1 cellular context compared by ENCODE assay signal in the genomic region with DNA sequence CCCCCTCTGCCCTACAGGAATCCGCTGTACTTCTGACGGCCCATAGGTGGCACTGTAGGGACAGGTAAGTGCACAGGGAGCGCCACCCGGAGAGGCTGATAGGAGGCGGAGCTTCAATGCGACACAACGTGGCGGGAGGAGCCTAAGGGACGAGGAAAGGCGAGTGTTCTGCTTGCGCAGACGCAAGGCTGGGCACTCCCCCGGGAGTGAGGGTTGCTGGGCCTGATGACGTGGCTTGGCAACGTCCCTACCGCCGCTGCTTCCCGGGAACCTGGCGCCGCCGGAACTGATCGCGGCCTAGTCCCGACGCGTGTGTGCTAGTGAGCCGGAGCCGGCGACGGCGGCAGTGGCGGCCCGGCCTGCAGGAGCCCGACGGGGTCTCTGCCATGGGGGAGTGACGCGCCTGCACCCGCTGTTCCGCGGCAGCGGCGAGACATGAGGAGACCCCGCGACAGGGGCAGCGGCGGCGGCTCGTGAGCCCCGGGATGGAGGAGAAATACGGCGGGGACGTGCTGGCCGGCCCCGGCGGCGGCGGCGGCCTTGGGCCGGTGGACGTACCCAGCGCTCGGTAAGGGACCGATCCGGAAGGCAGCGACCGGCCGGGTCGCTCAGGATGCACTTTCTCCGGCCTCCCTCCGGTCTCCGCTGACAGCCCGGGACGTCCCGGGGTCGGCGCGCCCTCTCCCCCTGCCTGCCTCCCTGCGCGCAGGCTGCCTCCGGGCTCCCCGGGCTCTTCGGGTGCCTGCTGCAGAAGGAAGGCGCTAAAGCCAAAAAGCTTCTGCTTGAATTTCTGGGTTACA.
A peak's percentile ranks its signal among the peaks of the same experiment; 100 is the strongest.
TF ChIP-seq lines count a peak whose summit lies in the region.

Gene SLC30A5 (plus strand): TSS at position 244 of the 800 bp plus-strand sequence. CDS start 242 bp downstream, at position 486.

TF ChIP-seq in HepG2, 621 proteins besides CTCF, POLR2A, EP300 and RAD21 (continued from another document and continues in another):
- TF ChIP-seq ZHX1 (CRISPR knock-in tag; IDR thresholded peaks at IDR 0.05; ENCODE audit: low read depth) (peak; percentile 71; the same call in 1 of the 2 replicates), ZNF367 (CRISPR knock-in tag; IDR thresholded peaks at IDR 0.05; ENCODE audit: borderline replicate concordance) (no peak; the same call in 1 of the 2 replicates), ELF4 (CRISPR knock-in tag; IDR thresholded peaks at IDR 0.05; ENCODE audit: borderline replicate concordance) (no peak; the same call in 1 of the 2 replicates), SRSF4 (IDR thresholded peaks at IDR 0.05; ENCODE audit: low read depth, low read length, poor library complexity, severe bottlenecking) (no peak), ZNF569 (CRISPR knock-in tag; IDR thresholded peaks at IDR 0.05; ENCODE audit: borderline replicate concordance) (no peak), FOXC1 (CRISPR knock-in tag; IDR thresholded peaks at IDR 0.05; ENCODE audit: borderline replicate concordance) (peak; percentile 91), TCF7 (IDR thresholded peaks at IDR 0.05; ENCODE audit: low read depth) (no peak), ARNT (IDR thresholded peaks at IDR 0.05) (no peak), FOXM1 (CRISPR knock-in tag; IDR thresholded peaks at IDR 0.05) (no peak), GZF1 (CRISPR knock-in tag; IDR thresholded peaks at IDR 0.05) (no peak), RBM22 (optimal IDR thresholded peaks at IDR 0.05; ENCODE audit: low read length) (no peak), PRPF4 (IDR thresholded peaks at IDR 0.05; ENCODE audit: low read depth, low read length, poor library complexity, severe bottlenecking) (no peak), MED1 (CRISPR knock-in tag; IDR thresholded peaks at IDR 0.05) (0 out of 2 replicates have a peak, but pooled peaks have one; percentile 52), ZBTB4 (CRISPR knock-in tag; IDR thresholded peaks at IDR 0.05; ENCODE audit: borderline replicate concordance) (peak; percentile 82; the same call in 1 of the 2 replicates), CREM (IDR thresholded peaks at IDR 0.05) (peak; percentile 84), CREM (CRISPR knock-in tag; IDR thresholded peaks at IDR 0.05) (peak; percentile 17; the same call in 1 of the 2 replicates), TEAD2 (CRISPR knock-in tag; IDR thresholded peaks at IDR 0.05) (no peak), ZNF597 (CRISPR knock-in tag; IDR thresholded peaks at IDR 0.05) (no peak), ZNF619 (CRISPR knock-in tag; IDR thresholded peaks at IDR 0.05) (no peak), HNRNPH1 (optimal IDR thresholded peaks at IDR 0.05; ENCODE audit: low read depth, low read length) (no peak), ZNF101 (CRISPR knock-in tag; IDR thresholded peaks at IDR 0.05; ENCODE audit: borderline replicate concordance, low read depth) (no peak), ZNF230 (CRISPR knock-in tag; IDR thresholded peaks at IDR 0.05) (peak; percentile 80; the same call in 1 of the 2 replicates), NFATC3 (CRISPR knock-in tag; IDR thresholded peaks at IDR 0.05) (no peak), TEAD3 (CRISPR knock-in tag; optimal IDR thresholded peaks at IDR 0.05; ENCODE audit: borderline replicate concordance) (peak; percentile 68), ZNF556 (CRISPR knock-in tag; IDR thresholded peaks at IDR 0.05; ENCODE audit: borderline replicate concordance) (no peak; the same call in 1 of the 2 replicates), NFIC (IDR thresholded peaks at IDR 0.05; ENCODE audit: low read length) (no peak), CBX5 (CRISPR knock-in tag; IDR thresholded peaks at IDR 0.05; ENCODE audit: borderline replicate concordance) (no peak; the same call in 1 of the 2 replicates), ZNF275 (CRISPR knock-in tag; IDR thresholded peaks at IDR 0.05; ENCODE audit: borderline replicate concordance) (no peak), MLX (CRISPR knock-in tag; IDR thresholded peaks at IDR 0.05) (no peak), ZBTB7B (CRISPR knock-in tag; IDR thresholded peaks at IDR 0.05) (peak; percentile 67; the same call in 1 of the 2 replicates), ZNF160 (CRISPR knock-in tag; IDR thresholded peaks at IDR 0.05) (no peak; the same call in 1 of the 2 replicates), ZNF558 (CRISPR knock-in tag; IDR thresholded peaks at IDR 0.05; ENCODE audit: borderline replicate concordance) (peak; percentile 95), ATF5 (CRISPR knock-in tag; IDR thresholded peaks at IDR 0.05; ENCODE audit: low read depth) (peak; percentile 52; the same call in 1 of the 2 replicates), HCFC1 (IDR thresholded peaks at IDR 0.05; ENCODE audit: low read depth, low read length) (no peak), SMYD3 (CRISPR knock-in tag; IDR thresholded peaks at IDR 0.05) (no peak), ZFP62 (CRISPR knock-in tag; IDR thresholded peaks at IDR 0.05) (no peak)
- TF ChIP-seq, protein P1, sequence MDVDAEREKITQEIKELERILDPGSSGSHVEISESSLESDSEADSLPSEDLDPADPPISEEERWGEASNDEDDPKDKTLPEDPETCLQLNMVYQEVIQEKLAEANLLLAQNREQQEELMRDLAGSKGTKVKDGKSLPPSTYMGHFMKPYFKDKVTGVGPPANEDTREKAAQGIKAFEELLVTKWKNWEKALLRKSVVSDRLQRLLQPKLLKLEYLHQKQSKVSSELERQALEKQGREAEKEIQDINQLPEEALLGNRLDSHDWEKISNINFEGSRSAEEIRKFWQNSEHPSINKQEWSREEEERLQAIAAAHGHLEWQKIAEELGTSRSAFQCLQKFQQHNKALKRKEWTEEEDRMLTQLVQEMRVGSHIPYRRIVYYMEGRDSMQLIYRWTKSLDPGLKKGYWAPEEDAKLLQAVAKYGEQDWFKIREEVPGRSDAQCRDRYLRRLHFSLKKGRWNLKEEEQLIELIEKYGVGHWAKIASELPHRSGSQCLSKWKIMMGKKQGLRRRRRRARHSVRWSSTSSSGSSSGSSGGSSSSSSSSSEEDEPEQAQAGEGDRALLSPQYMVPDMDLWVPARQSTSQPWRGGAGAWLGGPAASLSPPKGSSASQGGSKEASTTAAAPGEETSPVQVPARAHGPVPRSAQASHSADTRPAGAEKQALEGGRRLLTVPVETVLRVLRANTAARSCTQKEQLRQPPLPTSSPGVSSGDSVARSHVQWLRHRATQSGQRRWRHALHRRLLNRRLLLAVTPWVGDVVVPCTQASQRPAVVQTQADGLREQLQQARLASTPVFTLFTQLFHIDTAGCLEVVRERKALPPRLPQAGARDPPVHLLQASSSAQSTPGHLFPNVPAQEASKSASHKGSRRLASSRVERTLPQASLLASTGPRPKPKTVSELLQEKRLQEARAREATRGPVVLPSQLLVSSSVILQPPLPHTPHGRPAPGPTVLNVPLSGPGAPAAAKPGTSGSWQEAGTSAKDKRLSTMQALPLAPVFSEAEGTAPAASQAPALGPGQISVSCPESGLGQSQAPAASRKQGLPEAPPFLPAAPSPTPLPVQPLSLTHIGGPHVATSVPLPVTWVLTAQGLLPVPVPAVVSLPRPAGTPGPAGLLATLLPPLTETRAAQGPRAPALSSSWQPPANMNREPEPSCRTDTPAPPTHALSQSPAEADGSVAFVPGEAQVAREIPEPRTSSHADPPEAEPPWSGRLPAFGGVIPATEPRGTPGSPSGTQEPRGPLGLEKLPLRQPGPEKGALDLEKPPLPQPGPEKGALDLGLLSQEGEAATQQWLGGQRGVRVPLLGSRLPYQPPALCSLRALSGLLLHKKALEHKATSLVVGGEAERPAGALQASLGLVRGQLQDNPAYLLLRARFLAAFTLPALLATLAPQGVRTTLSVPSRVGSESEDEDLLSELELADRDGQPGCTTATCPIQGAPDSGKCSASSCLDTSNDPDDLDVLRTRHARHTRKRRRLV (CRISPR knock-in tag; IDR thresholded peaks at IDR 0.05) = no peak
- TF ChIP-seq, protein P2, sequence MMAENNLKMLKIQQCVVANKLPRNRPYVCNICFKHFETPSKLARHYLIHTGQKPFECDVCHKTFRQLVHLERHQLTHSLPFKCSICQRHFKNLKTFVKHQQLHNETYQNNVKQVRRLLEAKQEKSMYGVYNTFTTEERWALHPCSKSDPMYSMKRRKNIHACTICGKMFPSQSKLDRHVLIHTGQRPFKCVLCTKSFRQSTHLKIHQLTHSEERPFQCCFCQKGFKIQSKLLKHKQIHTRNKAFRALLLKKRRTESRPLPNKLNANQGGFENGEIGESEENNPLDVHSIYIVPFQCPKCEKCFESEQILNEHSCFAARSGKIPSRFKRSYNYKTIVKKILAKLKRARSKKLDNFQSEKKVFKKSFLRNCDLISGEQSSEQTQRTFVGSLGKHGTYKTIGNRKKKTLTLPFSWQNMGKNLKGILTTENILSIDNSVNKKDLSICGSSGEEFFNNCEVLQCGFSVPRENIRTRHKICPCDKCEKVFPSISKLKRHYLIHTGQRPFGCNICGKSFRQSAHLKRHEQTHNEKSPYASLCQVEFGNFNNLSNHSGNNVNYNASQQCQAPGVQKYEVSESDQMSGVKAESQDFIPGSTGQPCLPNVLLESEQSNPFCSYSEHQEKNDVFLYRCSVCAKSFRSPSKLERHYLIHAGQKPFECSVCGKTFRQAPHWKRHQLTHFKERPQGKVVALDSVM (CRISPR knock-in tag; IDR thresholded peaks at IDR 0.05) = peak; percentile 70
